Comparison of ENCODE assay signal across 19 cellular contexts in genomic region chr14:91985521-91986255, GRCh38. TPM values are rescaled to one million over a fixed set of nuclear protein-coding genes. Genes with fewer than 3 reads are reported as not detected.
DNase-seq lines count a peak whose midpoint lies in the region; ATAC-seq and TF ChIP-seq lines count a peak whose summit lies in the region.
"Had no signal": no experiment of that assay in that cellular context is flagged by ENCODE, and none has a peak within 500 bp of the region (broad histone marks: within the 10 kb centered on the region; RNA-seq: fewer than 3 reads in every experiment).

No MANE protein-coding gene starts in this region.

- H3K9me3 ChIP-seq in psoas muscle, result no peaks in the 10 kb centered on the region
- no peaks in the 10 kb centered on the region for H3K9me3 ChIP-seq in mucosa of descending colon
- H3K9me3 ChIP-seq: BE2C, neutrophil had no signal

- 46 to 81% (median 75%) methylated on average over 4 of the region's 4 CpGs for WGBS in psoas muscle, 3 donors

- H3K27me3 ChIP-seq in HL-60 (ENCODE audit: insufficient read depth, poor library complexity, severe bottlenecking) (no peaks in the 10 kb centered on the region), psoas muscle (ENCODE audit: insufficient read depth in 3 of 3, low read length in 2 of 3) (no peaks in the 10 kb centered on the region)
- H3K27me3 ChIP-seq: BE2C, neutrophil had no signal

- ATAC-seq in SK-N-SH treated with all-trans-retinoic acid at 6 μM for 48 hours (no peak; the same call in 1 of the 3 replicates), sciatic nerve (peak; percentile 44), psoas muscle (no peak), mucosa of descending colon (no peak)
- ATAC-seq: HCT116 had no signal

- no peak overlapping the region for H3K4me3 ChIP-seq in HL-60 (replicated peaks; ENCODE audit: insufficient read depth, low read length)
- no peak overlapping the region for H3K4me3 ChIP-seq in psoas muscle
- H3K4me3 ChIP-seq in mucosa of descending colon, result no peak overlapping the region

- TF ChIP-seq CTCF in HL-60 (IDR thresholded peaks at IDR 0.05; ENCODE audit: insufficient read depth, low read length) (no peak), psoas muscle (IDR thresholded peaks at IDR 0.05) (no peak), mucosa of descending colon (IDR thresholded peaks at IDR 0.05) (no peak)

- H3K4me1 ChIP-seq in psoas muscle (peaks cover 2% of the 10 kb centered on the region), mucosa of descending colon (ENCODE audit: low read depth) (no peaks in the 10 kb centered on the region)
- H3K4me1 ChIP-seq: BE2C had no signal

- intact Hi-C loops in sciatic nerve (cut with DNase I), result no loop called here
- intact Hi-C loops in psoas muscle (cut with DNase I), result no loop called here
- intact Hi-C loops in mucosa of descending colon (cut with DNase I, micrococcal nuclease), result no loop called here

- DNase-seq in HL-60 (ENCODE audit: low read depth in 1 of 2, low spot score in 1 of 2) (peak in 1 of 2 experiments; percentile 55), fibroblast of peridontal ligament (ENCODE audit: extremely low read depth) (peak; percentile 21), sciatic nerve (ENCODE audit: low spot score) (no peak), psoas muscle (no peak), mucosa of descending colon (no peak), NCI-H524 (lab: John Stamatoyannopoulos, UW) (no peak), HuH-7 (ENCODE audit: low spot score) (no peak)
- DNase-seq: activated CD4-positive, CD25-positive, alpha-beta regulatory T cell treated with anti-CD3 and anti-CD28 coated beads, Interleukin-2, amount 50 U/mL, for 72 hours; activated CD8-positive, alpha-beta memory T cell treated with anti-CD3 and anti-CD28 coated beads, Interleukin-2, amount 50 U/mL, for 4 hours; activated naive CD4-positive, alpha-beta T cell treated with anti-CD3 and anti-CD28 coated beads, Interleukin-2, amount 50 U/mL, for 16 hours; BE2C; DMS153; hypothalamus; NCI-H187 treated with DMSO at 0.1 percent for 48 hours; NCI-H526 treated with DMSO at 0.1 percent for 48 hours had no signal

- H3K27ac ChIP-seq in HL-60 (replicated peaks), result peak overlapping the region; percentile 69
- H3K27ac ChIP-seq in psoas muscle, result no peak overlapping the region
- H3K27ac ChIP-seq: KMS-11, neutrophil had no signal

- peaks cover 9 to 53% of the 10 kb centered on the region in 2 donors for H3K36me3 ChIP-seq in psoas muscle (ENCODE audit: insufficient read depth in 1 of 2, low read depth in 1 of 2)
- H3K36me3 ChIP-seq in mucosa of descending colon (ENCODE audit: low read depth), result peaks cover 4% of the 10 kb centered on the region

TF ChIP-seq in SK-N-SH treated with all-trans-retinoic acid at 6 μM for 48 hours, 23 proteins besides CTCF, POLR2A, EP300 and RAD21:
- TF ChIP-seq CSRNP3 (CRISPR knock-in tag; IDR thresholded peaks at IDR 0.05) (no peak), ISL1 (CRISPR knock-in tag; IDR thresholded peaks at IDR 0.05) (peak; percentile 50), CSDC2 (CRISPR knock-in tag; IDR thresholded peaks at IDR 0.05) (no peak), ZC3H10 (CRISPR knock-in tag; IDR thresholded peaks at IDR 0.05) (no peak), POU6F1 (CRISPR knock-in tag; IDR thresholded peaks at IDR 0.05; ENCODE audit: borderline replicate concordance, low read depth) (no peak), CREB5 (CRISPR knock-in tag; IDR thresholded peaks at IDR 0.05; ENCODE audit: low read depth) (no peak), TOX (CRISPR knock-in tag; IDR thresholded peaks at IDR 0.05; ENCODE audit: borderline replicate concordance) (no peak), PATZ1 (CRISPR knock-in tag; IDR thresholded peaks at IDR 0.05; ENCODE audit: borderline replicate concordance) (no peak)

RNA-seq across cellular contexts. Expression of gene FBLN5, which starts 38.2 kb away (rescaled TPM):
- total RNA-seq in sciatic nerve (172 TPM), psoas muscle (10 to 100 TPM; 15.4 to 37.8 (median 22.7) TPM), mucosa of descending colon (10 to 100 TPM in 2 of 3 donors, 1 to 10 TPM in 1; 6.1 to 56.7 (median 18.6) TPM)
- polyA plus RNA-seq in psoas muscle, result 10 to 100 TPM; 12.3 to 18.0 (median 14.7) TPM

RNA-seq across cellular contexts. Expression of gene TRIP11, which starts 54.2 kb away (rescaled TPM):
- total RNA-seq in sciatic nerve, result 80.5 TPM
- total RNA-seq in psoas muscle, result 10 to 100 TPM; 47.5 to 54.8 (median 51.4) TPM
- 10 to 100 TPM in 1 of 3 donors, 1 to 10 TPM in 2; 6.8 to 22.2 (median 7.0) TPM for polyA plus RNA-seq in psoas muscle
- 10 to 100 TPM; 48.1 to 67.3 (median 54.6) TPM for total RNA-seq in mucosa of descending colon
